20 cellular contexts compared by ENCODE assay signal in the genomic region with DNA sequence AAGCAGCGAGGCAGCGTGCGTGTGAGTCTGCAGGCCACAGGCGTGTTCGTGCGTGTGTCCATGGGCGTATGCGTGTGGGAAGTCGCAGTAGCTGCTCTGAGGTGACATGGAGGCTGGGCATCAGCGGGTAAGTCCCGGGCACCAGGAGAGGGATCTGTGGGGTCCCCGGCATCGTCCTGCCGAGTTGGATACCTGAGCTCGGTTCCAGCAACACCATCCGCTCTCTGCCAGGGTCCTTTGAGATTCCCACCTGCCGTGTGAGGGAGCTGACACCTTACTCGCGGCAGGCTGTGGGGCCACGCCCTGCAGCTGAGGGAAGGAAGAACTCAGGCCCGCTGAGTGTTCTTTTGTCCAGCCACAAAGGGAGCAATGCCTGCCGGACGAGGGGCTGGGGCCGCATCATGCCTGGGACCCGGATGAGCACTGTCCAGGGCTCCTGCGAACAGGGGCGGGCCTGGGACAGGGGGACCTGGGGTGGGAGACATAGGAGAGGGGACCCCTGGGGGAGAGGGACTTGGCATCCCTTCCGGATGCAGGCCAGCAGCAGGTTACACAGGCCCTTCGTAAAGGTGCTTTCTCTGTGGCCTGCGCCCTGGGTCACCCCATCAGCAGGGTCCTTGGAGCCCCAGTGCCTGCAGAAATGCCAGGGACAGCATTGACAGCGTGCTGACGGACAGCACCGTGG. TPM values are rescaled to one million over a fixed set of nuclear protein-coding genes. Genes with fewer than 3 reads are reported as not detected.
DNase-seq lines count a peak whose midpoint lies in the region; ATAC-seq and TF ChIP-seq lines count a peak whose summit lies in the region.
"Had no signal": no experiment of that assay in that cellular context is flagged by ENCODE, and none has a peak within 500 bp of the region (broad histone marks: within the 10 kb centered on the region; RNA-seq: fewer than 3 reads in every experiment).

No MANE protein-coding gene starts in this region.

- H3K27me3 ChIP-seq in spleen (replicated peaks in 1 of 7) (peaks cover 0 to 32% (median 4%) of the 10 kb centered on the region in 7 donors), psoas muscle (ENCODE audit: insufficient read depth in 3 of 3, low read length in 2 of 3) (no peaks in the 10 kb centered on the region)

- TF ChIP-seq POLR2A in spleen (IDR thresholded peaks at IDR 0.05): no peak

- ATAC-seq in activated CD8-positive, alpha-beta T cell treated with anti-CD3 and anti-CD28 coated beads, Interleukin-2, amount 10 ng/mL, durations not matched to agents 7 days and 5 days: no peak
- ATAC-seq in activated CD8-positive, alpha-beta T cell treated with anti-CD3 and anti-CD28 coated beads for 36 hours: no peak
- ATAC-seq in T-cell (replicated peaks in 1 of 4) (no peak), psoas muscle (no peak), GM18861 (IDR thresholded peaks at IDR 0.05; ENCODE audit: unreplicated experiment) (no peak)
- ATAC-seq: A549, HCT116 had no signal

- H3K27ac ChIP-seq in spleen (peak overlapping the region in 6 of 8 donors; percentile 55 to 83 (median 74)), psoas muscle (no peak overlapping the region)
- H3K27ac ChIP-seq: A549, breast epithelium, epithelial cell of prostate had no signal

- peaks cover 0 to 22% (median 9%) of the 10 kb centered on the region in 6 donors for H3K36me3 ChIP-seq in spleen
- H3K36me3 ChIP-seq in psoas muscle (ENCODE audit: insufficient read depth in 1 of 2, low read depth in 1 of 2): peaks cover 0 to 4% of the 10 kb centered on the region in 2 donors
- H3K36me3 ChIP-seq: breast epithelium had no signal

- H3K4me1 ChIP-seq in spleen: peaks cover 15 to 47% (median 39%) of the 10 kb centered on the region in 6 donors
- peaks cover 36% of the 10 kb centered on the region for H3K4me1 ChIP-seq in psoas muscle

- peaks cover 2% of the 10 kb centered on the region for H3K36me3 Mint-ChIP-seq in activated CD8-positive, alpha-beta T cell treated with anti-CD3 and anti-CD28 coated beads, Interleukin-2, amount 10 ng/mL, durations not matched to agents 7 days and 5 days (ENCODE audit: low read depth)
- no peaks in the 10 kb centered on the region for H3K36me3 Mint-ChIP-seq in activated CD8-positive, alpha-beta T cell treated with anti-CD3 and anti-CD28 coated beads for 36 hours (ENCODE audit: low read depth)
- H3K36me3 Mint-ChIP-seq in T-cell: no peaks in the 10 kb centered on the region
- H3K36me3 Mint-ChIP-seq in immature natural killer cell: no peaks in the 10 kb centered on the region

- no peaks in the 10 kb centered on the region for H3K27me3 Mint-ChIP-seq in activated CD8-positive, alpha-beta T cell treated with anti-CD3 and anti-CD28 coated beads, Interleukin-2, amount 10 ng/mL, durations not matched to agents 7 days and 5 days (ENCODE audit: low read depth)
- H3K27me3 Mint-ChIP-seq in activated CD8-positive, alpha-beta T cell treated with anti-CD3 and anti-CD28 coated beads for 36 hours: no peaks in the 10 kb centered on the region
- H3K27me3 Mint-ChIP-seq in T-cell (peaks cover 0 to 2% of the 10 kb centered on the region in 2 donors), immature natural killer cell (ENCODE audit: low read depth in 3 of 3) (peaks cover 3 to 5% (median 3%) of the 10 kb centered on the region in 3 donors)

- CTCF ChIA-PET in activated CD8-positive, alpha-beta T cell treated with anti-CD3 and anti-CD28 coated beads, Interleukin-2, amount 10 ng/mL, durations not matched to agents 7 days and 5 days (lab: Charles Lee): interaction anchor here (1.0 kb wide), 1 partner anchor 9 kb away, joined by 3 read pairs; no protein-coding TSS in a partner anchor
- CTCF ChIA-PET in activated CD8-positive, alpha-beta T cell treated with anti-CD3 and anti-CD28 coated beads for 36 hours (lab: Charles Lee): no interaction called here
- CTCF ChIA-PET in T-cell (lab: Charles Lee): no interaction called here

- no peak for DNase-seq in activated CD8-positive, alpha-beta T cell treated with anti-CD3 and anti-CD28 coated beads, Interleukin-2, amount 10 ng/mL, durations not matched to agents 7 days and 5 days
- DNase-seq in activated CD8-positive, alpha-beta T cell treated with anti-CD3 and anti-CD28 coated beads for 36 hours: no peak
- DNase-seq in T-cell (no peak), immature natural killer cell (no peak), spleen (peak; percentile 78), psoas muscle (no peak), putamen (ENCODE audit: low spot score) (no peak)
- DNase-seq: activated CD8-positive, alpha-beta memory T cell treated with anti-CD3 and anti-CD28 coated beads, Interleukin-2, amount 50 U/mL, for 48 hours; dermis blood vessel endothelial cell; DMS53; foreskin fibroblast; NCI-H2171; SHP77; stimulated activated CD4-positive, alpha-beta T cell treated with anti-CD3 and anti-CD28 coated beads, Interleukin-2, amount 100 ng/mL, for 48 hours had no signal

- H3K9me3 ChIP-seq in spleen (no peaks in the 10 kb centered on the region), psoas muscle (no peaks in the 10 kb centered on the region)
- H3K9me3 ChIP-seq: A549, breast epithelium had no signal

- POLR2A ChIA-PET in activated CD8-positive, alpha-beta T cell treated with anti-CD3 and anti-CD28 coated beads, Interleukin-2, amount 10 ng/mL, durations not matched to agents 7 days and 5 days (lab: Charles Lee): interaction anchor here (0.6 to 2.3 kb wide), 3 partner anchors 10 to 238 kb away, joined by 3 to 15 read pairs (median 3); a partner anchor contains a TSS
- POLR2A ChIA-PET in activated CD8-positive, alpha-beta T cell treated with anti-CD3 and anti-CD28 coated beads for 36 hours (lab: Charles Lee): interaction anchor here (0.5 to 3.5 kb wide), 4 partner anchors 9 to 14 kb away, joined by 3 to 21 read pairs (median 5); no protein-coding TSS in a partner anchor
- POLR2A ChIA-PET in T-cell (lab: Charles Lee): no interaction called here

- H3K4me3 ChIP-seq in spleen (peak overlapping the region in 1 of 8 donors; percentile 48), psoas muscle (no peak overlapping the region)
- H3K4me3 ChIP-seq: A549, breast epithelium, lung had no signal

- no peak for TF ChIP-seq CTCF in activated CD8-positive, alpha-beta T cell treated with anti-CD3 and anti-CD28 coated beads for 36 hours (IDR thresholded peaks at IDR 0.05)
- TF ChIP-seq CTCF in spleen (IDR thresholded peaks at IDR 0.05 in 8 of 11, conservative IDR thresholded peaks at IDR 0.05 in 3 of 11): no peak
- no peak for TF ChIP-seq CTCF in psoas muscle (IDR thresholded peaks at IDR 0.05)

- peaks cover 60% of the 10 kb centered on the region for H3K4me1 Mint-ChIP-seq in activated CD8-positive, alpha-beta T cell treated with anti-CD3 and anti-CD28 coated beads, Interleukin-2, amount 10 ng/mL, durations not matched to agents 7 days and 5 days (ENCODE audit: low read depth)
- H3K4me1 Mint-ChIP-seq in activated CD8-positive, alpha-beta T cell treated with anti-CD3 and anti-CD28 coated beads for 36 hours (ENCODE audit: low read depth): peaks cover 29% of the 10 kb centered on the region
- H3K4me1 Mint-ChIP-seq in T-cell (peaks cover 47 to 57% (median 49%) of the 10 kb centered on the region in 3 donors), immature natural killer cell (peaks cover 28 to 41% of the 10 kb centered on the region in 2 donors)

- H3K9me3 Mint-ChIP-seq in activated CD8-positive, alpha-beta T cell treated with anti-CD3 and anti-CD28 coated beads, Interleukin-2, amount 10 ng/mL, durations not matched to agents 7 days and 5 days (ENCODE audit: insufficient read depth): no peaks in the 10 kb centered on the region
- H3K9me3 Mint-ChIP-seq in activated CD8-positive, alpha-beta T cell treated with anti-CD3 and anti-CD28 coated beads for 36 hours: no peaks in the 10 kb centered on the region
- H3K9me3 Mint-ChIP-seq in T-cell (no peaks in the 10 kb centered on the region), immature natural killer cell (peaks cover 0 to 2% (median 0%) of the 10 kb centered on the region in 6 donors)

- WGBS in spleen, 5 donors: 82 to 92% (median 84%) methylated on average over 20 to 33 of the region's 33 CpGs
- WGBS in psoas muscle, 3 donors: 86 to 90% (median 89%) methylated on average over 33 of the region's 33 CpGs

- peak overlapping the region; percentile 34 for H3K4me3 Mint-ChIP-seq in activated CD8-positive, alpha-beta T cell treated with anti-CD3 and anti-CD28 coated beads, Interleukin-2, amount 10 ng/mL, durations not matched to agents 7 days and 5 days
- no peak overlapping the region for H3K4me3 Mint-ChIP-seq in activated CD8-positive, alpha-beta T cell treated with anti-CD3 and anti-CD28 coated beads for 36 hours
- H3K4me3 Mint-ChIP-seq in T-cell: peak overlapping the region in 1 of 3 donors; percentile 77
- H3K4me3 Mint-ChIP-seq in immature natural killer cell: peak overlapping the region in 3 of 5 donors; percentile 28 to 70 (median 46)

- intact Hi-C loops in activated CD8-positive, alpha-beta T cell treated with anti-CD3 and anti-CD28 coated beads for 36 hours (cut with micrococcal nuclease): no loop called here
- intact Hi-C loops in spleen (cut with DNase I; ENCODE audit: low total_unique reads) (no loop called here), psoas muscle (cut with DNase I) (no loop called here)

- peak overlapping the region; percentile 92 for H3K27ac Mint-ChIP-seq in activated CD8-positive, alpha-beta T cell treated with anti-CD3 and anti-CD28 coated beads, Interleukin-2, amount 10 ng/mL, durations not matched to agents 7 days and 5 days
- no peak overlapping the region for H3K27ac Mint-ChIP-seq in activated CD8-positive, alpha-beta T cell treated with anti-CD3 and anti-CD28 coated beads for 36 hours
- H3K27ac Mint-ChIP-seq in T-cell (peak overlapping the region; percentile 94 to 95), immature natural killer cell (peak overlapping the region in 4 of 6 donors; percentile 30 to 74 (median 63))

RNA-seq across cellular contexts. Expression of a gene that starts 5.0 kb away (rescaled TPM):
- total RNA-seq in activated CD8-positive, alpha-beta T cell treated with anti-CD3 and anti-CD28 coated beads, Interleukin-2, amount 10 ng/mL, durations not matched to agents 7 days and 5 days: 10 to 100 TPM; 13.4 to 14.3 TPM
- total RNA-seq in activated CD8-positive, alpha-beta T cell treated with anti-CD3 and anti-CD28 coated beads for 36 hours: 1 to 10 TPM; 5.2 to 5.3 TPM
- total RNA-seq in T-cell (10 to 100 TPM in 3 of 5 donors, 1 to 10 TPM in 2; 5.2 to 20.4 (median 17.2) TPM), spleen (1 to 10 TPM; 4.8 to 7.6 (median 6.0) TPM), psoas muscle (1 to 10 TPM; 1.5 to 8.5 (median 4.0) TPM)
- polyA plus RNA-seq in immature natural killer cell (10 to 100 TPM in 2 of 3 donors, 1 to 10 TPM in 1; 9.0 to 12.4 (median 11.7) TPM), spleen (1 to 10 TPM; 5.6 to 7.8 (median 7.1) TPM), psoas muscle (1 to 10 TPM; 1.2 to 5.3 (median 3.0) TPM)
- total RNA-seq: dermis blood vessel endothelial cell had no signal
- polyA plus RNA-seq: A549 had no signal

RNA-seq across cellular contexts. Expression of a gene that starts 14.9 kb away (rescaled TPM):
- total RNA-seq in activated CD8-positive, alpha-beta T cell treated with anti-CD3 and anti-CD28 coated beads, Interleukin-2, amount 10 ng/mL, durations not matched to agents 7 days and 5 days: 100 to 1,000 TPM; 144 to 166 TPM
- total RNA-seq in activated CD8-positive, alpha-beta T cell treated with anti-CD3 and anti-CD28 coated beads for 36 hours: 10 to 100 TPM; 80.7 to 82.4 TPM
- 100 to 1,000 TPM; 246 to 369 (median 264) TPM for total RNA-seq in T-cell
- 100 to 1,000 TPM; 129 to 157 (median 141) TPM for polyA plus RNA-seq in immature natural killer cell
- total RNA-seq in spleen: 100 to 1,000 TPM in 3 of 7 donors, 10 to 100 TPM in 4; 63.7 to 135 (median 99.1) TPM
- 100 to 1,000 TPM in 1 of 3 donors, 10 to 100 TPM in 2; 55.7 to 132 (median 75.1) TPM for polyA plus RNA-seq in spleen
- 10 to 100 TPM; 13.4 to 22.9 (median 15.7) TPM for total RNA-seq in psoas muscle
- 10 to 100 TPM; 10.1 to 14.9 (median 12.1) TPM for polyA plus RNA-seq in psoas muscle

RNA-seq across cellular contexts. Expression of a gene that starts 15.0 kb away (rescaled TPM):
- 10 to 100 TPM; 27.5 to 29.2 TPM for total RNA-seq in activated CD8-positive, alpha-beta T cell treated with anti-CD3 and anti-CD28 coated beads, Interleukin-2, amount 10 ng/mL, durations not matched to agents 7 days and 5 days
- 10 to 100 TPM; 37.1 to 37.8 TPM for total RNA-seq in activated CD8-positive, alpha-beta T cell treated with anti-CD3 and anti-CD28 coated beads for 36 hours
- total RNA-seq in T-cell (10 to 100 TPM; 30.1 to 39.5 (median 38.6) TPM), spleen (10 to 100 TPM in 4 of 7 donors, 1 to 10 TPM in 3; 7.2 to 28.2 (median 11.7) TPM), psoas muscle (10 to 100 TPM; 12.4 to 24.1 (median 19.6) TPM)
- polyA plus RNA-seq in immature natural killer cell (10 to 100 TPM; 21.4 to 23.0 (median 22.0) TPM), spleen (10 to 100 TPM; 16.6 to 24.5 (median 16.8) TPM), psoas muscle (10 to 100 TPM; 20.2 to 24.1 (median 21.9) TPM)

RNA-seq across cellular contexts. Expression of a gene that starts 28.4 kb away (rescaled TPM):
- 10 to 100 TPM; 86.0 to 96.1 TPM for total RNA-seq in activated CD8-positive, alpha-beta T cell treated with anti-CD3 and anti-CD28 coated beads, Interleukin-2, amount 10 ng/mL, durations not matched to agents 7 days and 5 days
- total RNA-seq in activated CD8-positive, alpha-beta T cell treated with anti-CD3 and anti-CD28 coated beads for 36 hours: 10 to 100 TPM; 83.1 to 89.9 TPM
- total RNA-seq in T-cell: 10 to 100 TPM; 52.3 to 81.4 (median 63.4) TPM
- 10 to 100 TPM; 79.4 to 96.6 (median 87.6) TPM for polyA plus RNA-seq in immature natural killer cell
- total RNA-seq in spleen: 10 to 100 TPM; 24.1 to 49.3 (median 35.1) TPM
- 10 to 100 TPM; 35.1 to 74.9 (median 57.3) TPM for polyA plus RNA-seq in spleen
- total RNA-seq in psoas muscle: 10 to 100 TPM; 11.7 to 26.8 (median 16.1) TPM
- 10 to 100 TPM; 13.7 to 19.2 (median 15.9) TPM for polyA plus RNA-seq in psoas muscle

RNA-seq across cellular contexts. Expression of a gene that starts 40.4 kb away (rescaled TPM):
- total RNA-seq in activated CD8-positive, alpha-beta T cell treated with anti-CD3 and anti-CD28 coated beads, Interleukin-2, amount 10 ng/mL, durations not matched to agents 7 days and 5 days: 100 to 1,000 TPM; 568 to 599 TPM
- 100 to 1,000 TPM; 230 to 236 TPM for total RNA-seq in activated CD8-positive, alpha-beta T cell treated with anti-CD3 and anti-CD28 coated beads for 36 hours
- total RNA-seq in T-cell (100 to 1,000 TPM; 271 to 456 (median 403) TPM), spleen (100 to 1,000 TPM; 557 to 820 (median 628) TPM), psoas muscle (10 to 100 TPM; 17.1 to 20.2 (median 19.2) TPM)
- polyA plus RNA-seq in immature natural killer cell (1,000 to 10,000 TPM; 2,079 to 2,787 (median 2,690) TPM), spleen (100 to 1,000 TPM; 649 to 925 (median 917) TPM), psoas muscle (10 to 100 TPM in 2 of 3 donors, 1 to 10 TPM in 1; 9.1 to 28.0 (median 24.0) TPM)

Comparison
In these comparisons a context has a peak if more than half of its experiments do, and no peak if none do; other contexts are left out.
1. POLR2A ChIA-PET loops: an anchor here in activated CD8-positive, alpha-beta T cell treated with anti-CD3 and anti-CD28 coated beads, Interleukin-2, amount 10 ng/mL, durations not matched to agents 7 days and 5 days (0.6 to 2.3 kb wide) and activated CD8-positive, alpha-beta T cell treated with anti-CD3 and anti-CD28 coated beads for 36 hours (0.5 to 3.5 kb wide); none called in T-cell.